In genomic region chr2:101860782-101861181, GRCh38 we compare ENCODE assay signal across 15 cellular contexts.
"Had no signal": no experiment of that assay in that cellular context is flagged by ENCODE, and none has a peak within 500 bp of the region (broad histone marks: within the 10 kb centered on the region; RNA-seq: fewer than 3 reads in every experiment).

No MANE protein-coding gene starts in this region.

- H3K4me3 ChIP-seq: heart left ventricle, mucosa of descending colon, tibial artery had no signal

- H3K9me3 Mint-ChIP-seq: effector memory CD8-positive, alpha-beta T cell; natural killer cell; stimulated activated naive B cell treated with anti-CD40 and anti-IgM and Interleukin-4, amounts not matched to agents 10 μg/mL and 1 μg/mL and 100 μg/mL, for 72 hours; WTC11 had no signal

- DNase-seq: activated CD4-positive, alpha-beta T cell treated with anti-CD3 and anti-CD28 coated beads for 4 hours; activated CD8-positive, alpha-beta memory T cell treated with anti-CD3 and anti-CD28 coated beads for 24 hours; activated effector memory CD4-positive, alpha-beta T cell treated with Interleukin-2 at 50 U/mL for 16 hours; aorta; dermis blood vessel endothelial cell; effector memory CD8-positive, alpha-beta T cell; heart left ventricle; left colon; mucosa of descending colon; natural killer cell; retina; stimulated activated naive B cell treated with anti-CD40 and anti-IgM and Interleukin-4, amounts not matched to agents 10 μg/mL and 1 μg/mL and 100 μg/mL, for 72 hours; T-helper 17 cell; tibial artery had no signal

- H3K27ac ChIP-seq: heart left ventricle, tibial artery had no signal

- ATAC-seq: effector memory CD8-positive, alpha-beta T cell; heart left ventricle; left colon; mucosa of descending colon; natural killer cell; stimulated activated naive B cell treated with anti-CD40 and anti-IgM and Interleukin-4, amounts not matched to agents 10 μg/mL and 1 μg/mL and 100 μg/mL, for 72 hours; T-helper 17 cell had no signal

- H3K4me1 ChIP-seq: tibial artery had no signal

- H3K27me3 ChIP-seq: heart left ventricle, tibial artery had no signal

- H3K9me3 ChIP-seq: heart left ventricle, mucosa of descending colon, tibial artery had no signal

- H3K27me3 Mint-ChIP-seq: effector memory CD8-positive, alpha-beta T cell; stimulated activated naive B cell treated with anti-CD40 and anti-IgM and Interleukin-4, amounts not matched to agents 10 μg/mL and 1 μg/mL and 100 μg/mL, for 72 hours; T-helper 17 cell had no signal

- H3K27ac Mint-ChIP-seq: T-helper 17 cell had no signal

- H3K4me3 Mint-ChIP-seq: effector memory CD8-positive, alpha-beta T cell; natural killer cell; stimulated activated naive B cell treated with anti-CD40 and anti-IgM and Interleukin-4, amounts not matched to agents 10 μg/mL and 1 μg/mL and 100 μg/mL, for 72 hours; T-helper 17 cell; WTC11 had no signal
